In the genomic region with DNA sequence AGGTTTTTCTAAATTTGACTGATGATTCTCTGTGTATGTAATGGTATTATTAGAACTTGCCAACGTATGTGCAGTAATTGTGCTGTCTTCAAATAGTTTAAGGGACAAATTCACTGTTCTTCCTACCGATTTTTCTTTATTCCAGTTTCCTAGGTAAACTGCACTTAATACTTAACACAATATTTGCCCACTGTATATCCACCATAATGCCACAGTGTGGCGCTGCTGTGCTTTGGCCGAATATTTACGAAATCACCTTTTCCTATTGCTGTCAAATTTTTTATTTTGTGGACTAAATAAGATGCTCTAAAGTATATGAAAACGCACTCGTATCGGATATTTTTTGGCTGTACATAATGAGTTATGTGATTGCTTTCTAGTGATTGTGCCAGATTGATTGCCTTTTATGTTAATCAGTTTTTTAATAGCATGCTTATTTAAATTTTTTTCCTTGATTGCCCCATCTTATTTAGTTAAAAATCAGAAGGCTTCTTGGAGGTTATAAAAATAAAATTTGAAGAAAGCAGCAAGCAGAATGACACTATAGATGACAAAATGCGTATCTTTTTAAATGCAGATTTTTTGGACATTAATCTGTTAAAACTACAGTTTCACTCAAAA, we compare ENCODE assay signal across 8 cellular contexts. TPM values are rescaled to one million over a fixed set of nuclear protein-coding genes. Genes with fewer than 3 reads are reported as not detected.
A peak's percentile ranks its signal among the peaks of the same experiment; 100 is the strongest.
DNase-seq lines count a peak whose midpoint lies in the region; ATAC-seq, FAIRE-seq and TF ChIP-seq lines count a peak whose summit lies in the region.

No MANE protein-coding gene starts in this region.

- intact Hi-C loops in K562 (cut with micrococcal nuclease): no loop called here

- TF ChIP-seq CTCF in SK-N-SH (IDR thresholded peaks at IDR 0.05) (peak; percentile 97), K562 (IDR thresholded peaks at IDR 0.05 in 2 of 3, conservative IDR thresholded peaks at IDR 0.05 in 1 of 3; ENCODE audit: insufficient read depth in 2 of 3, low read depth in 1 of 3, low read length in 3 of 3) (peak; percentile 57 to 80 (median 76))

- ATAC-seq in K562: peak; percentile 84
- no peak for ATAC-seq in GM19463 (IDR thresholded peaks at IDR 0.05; ENCODE audit: unreplicated experiment)

- H3K9me1 ChIP-seq in K562 (ENCODE audit: control insufficient read depth, insufficient read depth, low read length): no peaks in the 10 kb centered on the region

- in situ Hi-C loops in K562 (cut with MboI): no loop called here

- H3K9me2 ChIP-seq in SK-N-SH: no peaks in the 10 kb centered on the region

- CTCF ChIA-PET in SK-N-SH (lab: Yijun Ruan, JAX) (interaction anchor here (0.6 to 1.9 kb wide), 19 partner anchors 8 to 1724 kb away, joined by 3 to 16 read pairs (median 3); a partner anchor contains a TSS), K562 (lab: Yijun Ruan, JAX; ENCODE audit: low intra/inter-chr PET ratio) (interaction anchor here (0.7 kb wide), 1 partner anchor 753 kb away, joined by 3 read pairs; no protein-coding TSS in a partner anchor)

- H3K9ac ChIP-seq in SK-N-SH (no peak overlapping the region; the same call in 1 of the 2 replicates), K562 (ENCODE audit: insufficient read depth in 1 of 2, low read depth in 2 of 2, low read length in 2 of 2) (no peak overlapping the region)

- no peak for TF ChIP-seq EP300 in SK-N-SH (IDR thresholded peaks at IDR 0.05; ENCODE audit: borderline replicate concordance in 1 of 2, low read depth in 1 of 2, low read length in 1 of 2)
- TF ChIP-seq EP300 in K562 (IDR thresholded peaks at IDR 0.05; ENCODE audit: low read length): no peak

- POLR2A ChIA-PET in SK-N-SH (lab: Yijun Ruan, JAX) (no interaction called here), K562 (lab: Yijun Ruan, JAX) (interaction anchor here (1.0 kb wide), 1 partner anchor 10 kb away, joined by 4 read pairs; no protein-coding TSS in a partner anchor)

- H3F3A ChIP-seq in SK-N-SH (replicated peaks; ENCODE audit: insufficient read depth): peaks cover 5% of the 10 kb centered on the region

- H4K20me1 ChIP-seq in SK-N-SH (ENCODE audit: insufficient read depth) (peaks cover 20% of the 10 kb centered on the region), K562 (replicated peaks; ENCODE audit: control insufficient read depth, insufficient read depth, low read length) (no peaks in the 10 kb centered on the region; the same call in 1 of the 2 replicates)

- H3K27ac ChIP-seq in SK-N-SH (ENCODE audit: low read depth in 2 of 2, low read length in 1 of 2): no peak overlapping the region
- no peak overlapping the region for H3K27ac ChIP-seq in K562 (ENCODE audit: extremely low read depth, low read depth, low read length)

- H3K27me3 ChIP-seq in SK-N-SH (ENCODE audit: insufficient read depth) (no peaks in the 10 kb centered on the region), K562 (ENCODE audit: control insufficient read depth in 2 of 2, insufficient read depth in 2 of 2, low read length in 2 of 2) (no peaks in the 10 kb centered on the region)

- H2AFZ ChIP-seq in SK-N-SH (ENCODE audit: low read depth): no peak overlapping the region
- no peak overlapping the region for H2AFZ ChIP-seq in K562 (ENCODE audit: low read depth, low read length)

- H3K4me2 ChIP-seq in SK-N-SH (0 out of 2 replicates have a peak overlapping the region, but pooled peaks have one; percentile 12), K562 (ENCODE audit: insufficient read depth, low read length) (no peak overlapping the region)

- WGBS in SK-N-SH (ENCODE audit: low lambda C conversion rate): 25% methylated on average over 9 of the region's 9 CpGs
- 12% methylated on average over 9 of the region's 9 CpGs for WGBS in K562 (ENCODE audit: insufficient coverage, low coverage, missing lambda C conversion rate)

- H3K4me3 ChIP-seq in Jurkat, Clone E6-1 (ENCODE audit: low read length): no peak overlapping the region
- H3K4me3 ChIP-seq in SK-N-SH (ENCODE audit: low read depth in 2 of 2, low read length in 1 of 2) (peak overlapping the region in 1 of 2 experiments; percentile 27; a peak in 1 of 4 replicates), K562 (no peak overlapping the region)

- DNase-seq in activated gamma-delta T cell treated with Interleukin-2 at 50 U/mL for 16 hours (peak; percentile 26), activated gamma-delta T cell (lab: John Stamatoyannopoulos, UW) (no peak), SK-N-SH (peak; percentile 15), K562 (ENCODE audit: extremely low read depth in 1 of 4, low spot score in 3 of 4) (peak in 1 of 4 experiments; percentile 70), inferior parietal cortex (ENCODE audit: extremely low spot score) (peak; percentile 81)
- DNase-seq in Jurkat, Clone E6-1 (ENCODE audit: low read depth, low spot score): peak; percentile 27
- DNase-seq in stimulated activated CD4-positive, alpha-beta T cell treated with anti-CD3 and anti-CD28 coated beads, Interleukin-1b, Interleukin-23, amount 100 ng/mL, for 48 hours: peak; percentile 31

- H3K9me3 ChIP-seq in SK-N-SH: no peaks in the 10 kb centered on the region
- no peaks in the 10 kb centered on the region for H3K9me3 ChIP-seq in K562 (replicated peaks; ENCODE audit: control insufficient read depth, insufficient read depth, low read depth, low read length)

- peaks cover 0 to 8% of the 10 kb centered on the region in 2 experiments; a peak in 2 of 4 replicates for H3K4me1 ChIP-seq in SK-N-SH (ENCODE audit: control insufficient read depth in 1 of 2, insufficient read depth in 2 of 2, low read depth in 1 of 2, low read length in 1 of 2)
- peaks cover 0 to 6% of the 10 kb centered on the region in 2 experiments; a peak in 2 of 5 replicates for H3K4me1 ChIP-seq in K562 (replicated peaks in 1 of 2; ENCODE audit: control insufficient read depth in 2 of 2, insufficient read depth in 2 of 2, low read length in 2 of 2)

- FAIRE-seq in K562 (lab: Jason Lieb, UNC): peak; percentile 62

- TF ChIP-seq RAD21 in SK-N-SH (IDR thresholded peaks at IDR 0.05; ENCODE audit: low read length) (peak; percentile 84), K562 (CRISPR knock-in tag; conservative IDR thresholded peaks at IDR 0.05 in 1 of 2, IDR thresholded peaks at IDR 0.05 in 1 of 2) (peak; percentile 53 to 64)

- no peak for TF ChIP-seq POLR2A in K562 (conservative IDR thresholded peaks at IDR 0.05)

- H3K79me2 ChIP-seq in SK-N-SH (ENCODE audit: insufficient read depth) (peaks cover 79% of the 10 kb centered on the region), K562 (ENCODE audit: control insufficient read depth, insufficient read depth, low read length) (peaks cover 92% of the 10 kb centered on the region)

- H3K36me3 ChIP-seq in SK-N-SH (replicated peaks in 1 of 2; ENCODE audit: control insufficient read depth in 1 of 2, insufficient read depth in 2 of 2, low read length in 1 of 2) (peaks cover 44 to 76% of the 10 kb centered on the region in 2 experiments), K562 (ENCODE audit: control insufficient read depth, insufficient read depth, low read length) (peaks cover 86% of the 10 kb centered on the region)

- no TSS peak for BruUV-seq in K562 (replicated peaks; lab: Mats Ljungman, UMichigan)

RNA-seq across cellular contexts. Expression of a gene that starts 10.5 kb away (rescaled TPM):
- polyA plus RNA-seq in Jurkat, Clone E6-1 (2012; ENCODE audit: insufficient read depth, insufficient read length): 51.6 TPM
- polyA plus RNA-seq in SK-N-SH (2012; rRNA removed) (17.3 and 19.1 TPM in 2 replicates), K562 (2011; rRNA removed) (46.5 and 69.4 TPM in 2 replicates), K562 (2014; fragmentation: Illumina TruSeq; extraction: Trizol) (56.3 and 61.8 TPM in 2 replicates), K562 (2014; fragmentation: Nextera tagmentation; extraction: Ambion mirVana) (100 to 1,000 TPM in 1 of 2 experiments, 10 to 100 TPM in 1; 96.2 to 115 TPM), K562 (2014; rRNA removed) (48.0 and 48.7 TPM in 2 replicates)
- polyA plus RNA-seq in SK-N-SH (2012; cell fraction: cytosol; rRNA removed): 23.2 and 29.3 TPM in 2 replicates
- polyA plus RNA-seq in SK-N-SH (2012; cell fraction: nucleus; rRNA removed): 10.4 and 11.8 TPM in 2 replicates
- 14.6 and 24.1 TPM in 2 replicates for total RNA-seq in K562 (2011; cell fraction: chromatin; rRNA removed; ENCODE audit: low replicate concordance)
- 17.2 and 17.6 TPM in 2 replicates for total RNA-seq in K562 (2011; cell fraction: nucleolus; rRNA removed)
- 18.5 and 25.4 TPM in 2 replicates for total RNA-seq in K562 (2011; cell fraction: nucleoplasm; rRNA removed)
- total RNA-seq in K562 (2014; rRNA removed) (59.4 and 61.4 TPM in 2 replicates), K562 (2014; rRNA removed; fragmentation: Illumina TruSeq; extraction: Trizol) (73.1 and 78.9 TPM in 2 replicates), K562 (2015; rRNA removed; fragmentation: Illumina TruSeq; extraction: Trizol) (64.5 and 67.1 TPM in 2 replicates), K562 (2021) (59.7 and 69.0 TPM in 2 replicates)
- polyA plus RNA-seq in K562 (2011; cell fraction: cytosol; rRNA removed): 17.3 and 25.4 TPM in 2 replicates
- polyA plus RNA-seq in K562 (2011; cell fraction: nucleus; rRNA removed): 18.9 and 19.1 TPM in 2 replicates
- polyA plus RNA-seq in K562 (2012): 37.4 and 50.4 TPM in 2 replicates
- 55.1 and 58.5 TPM in 2 replicates for polyA minus RNA-seq in K562 (2011; rRNA and poly(A)+ RNA removed)
- 40.6 and 47.0 TPM in 2 replicates for polyA minus RNA-seq in K562 (2011; cell fraction: cytosol; rRNA and poly(A)+ RNA removed)
- polyA minus RNA-seq in K562 (2011; cell fraction: nucleus; rRNA and poly(A)+ RNA removed): 33.9 and 46.9 TPM in 2 replicates

RNA-seq across cellular contexts. Expression of a gene that starts 10.8 kb away (rescaled TPM):
- 12.9 TPM for polyA plus RNA-seq in Jurkat, Clone E6-1 (2012; ENCODE audit: insufficient read depth, insufficient read length)
- polyA plus RNA-seq in SK-N-SH (2012; rRNA removed): 1.9 and 2.0 TPM in 2 replicates
- polyA plus RNA-seq in SK-N-SH (2012; cell fraction: cytosol; rRNA removed): 1.8 and 2.2 TPM in 2 replicates
- 0.67 and 1.7 TPM in 2 replicates for polyA plus RNA-seq in SK-N-SH (2012; cell fraction: nucleus; rRNA removed)
- total RNA-seq in K562 (2011; cell fraction: chromatin; rRNA removed; ENCODE audit: low replicate concordance): 7.4 and 15.5 TPM in 2 replicates
- total RNA-seq in K562 (2011; cell fraction: nucleolus; rRNA removed): 3.2 and 9.5 TPM in 2 replicates
- total RNA-seq in K562 (2011; cell fraction: nucleoplasm; rRNA removed): 13.0 and 18.8 TPM in 2 replicates
- 4.2 and 7.8 TPM in 2 replicates for total RNA-seq in K562 (2014; rRNA removed)
- total RNA-seq in K562 (2014; rRNA removed; fragmentation: Illumina TruSeq; extraction: Trizol): 6.4 and 11.8 TPM in 2 replicates
- total RNA-seq in K562 (2015; rRNA removed; fragmentation: Illumina TruSeq; extraction: Trizol): 4.9 and 5.7 TPM in 2 replicates
- total RNA-seq in K562 (2021): 6.6 and 7.1 TPM in 2 replicates
- polyA plus RNA-seq in K562 (2011; rRNA removed): 12.7 and 17.4 TPM in 2 replicates
- 1.2 and 2.0 TPM in 2 replicates for polyA plus RNA-seq in K562 (2011; cell fraction: cytosol; rRNA removed)
- 6.7 and 11.6 TPM in 2 replicates for polyA plus RNA-seq in K562 (2011; cell fraction: nucleus; rRNA removed)
- polyA plus RNA-seq in K562 (2012): 4.7 and 6.1 TPM in 2 replicates
- 4.6 and 5.1 TPM in 2 replicates for polyA plus RNA-seq in K562 (2014; fragmentation: Illumina TruSeq; extraction: Trizol)
- 10 to 100 TPM; 28.2 to 31.2 TPM for polyA plus RNA-seq in K562 (2014; fragmentation: Nextera tagmentation; extraction: Ambion mirVana)
- 4.3 and 6.7 TPM in 2 replicates for polyA plus RNA-seq in K562 (2014; rRNA removed)
- polyA minus RNA-seq in K562 (2011; rRNA and poly(A)+ RNA removed): 9.8 and 12.9 TPM in 2 replicates
- polyA minus RNA-seq in K562 (2011; cell fraction: cytosol; rRNA and poly(A)+ RNA removed): 1.8 TPM in 1 of 2 replicates, not detected in the other
- 10.8 and 23.4 TPM in 2 replicates for polyA minus RNA-seq in K562 (2011; cell fraction: nucleus; rRNA and poly(A)+ RNA removed)
